ENCODE assay signal across 1 cellular context in the genomic region with DNA sequence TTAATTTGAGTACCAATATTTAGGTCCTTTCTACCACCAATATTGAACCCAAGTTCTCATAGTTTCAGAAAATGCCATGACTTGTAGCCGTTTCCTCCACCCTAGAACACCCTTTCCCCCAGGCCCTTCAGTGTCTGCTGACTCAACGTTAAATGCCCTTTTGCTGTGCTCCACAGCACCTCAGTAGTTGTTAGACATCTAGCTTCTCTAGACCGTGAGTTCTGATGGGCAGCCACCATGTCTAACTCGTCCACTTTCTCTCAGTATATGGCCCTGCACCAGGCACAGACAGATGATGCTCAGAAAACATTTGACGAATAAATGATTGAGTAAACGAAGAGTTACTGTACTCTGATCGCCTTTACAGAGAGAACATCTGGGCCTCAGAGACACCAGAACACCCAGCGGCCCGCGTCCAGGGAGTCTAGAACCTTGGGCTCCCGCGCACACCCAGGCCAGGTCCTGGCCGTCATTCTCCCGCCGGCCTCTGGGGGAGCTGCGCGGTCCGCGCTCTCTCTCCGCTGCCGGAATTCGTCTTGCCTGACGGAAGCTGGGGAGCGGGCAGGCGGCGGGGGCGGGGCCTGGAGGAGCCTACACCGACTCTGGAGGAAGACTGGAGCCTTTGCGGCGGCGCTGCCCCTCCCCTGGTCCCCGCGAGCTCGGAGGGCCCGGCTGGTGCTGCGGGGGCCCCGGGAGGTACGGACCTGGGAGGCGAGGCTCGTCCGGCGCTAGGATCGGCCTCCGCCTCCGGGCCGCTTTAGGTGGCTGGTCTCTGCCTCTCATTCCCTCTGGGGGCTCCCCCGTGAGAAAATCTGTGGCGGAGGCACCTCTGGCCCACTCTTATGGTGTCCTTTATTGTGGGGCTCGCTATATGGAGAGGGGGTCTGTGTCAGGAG.
TF ChIP-seq lines count a peak whose summit lies in the region.

Gene NKIRAS2 (plus strand): TSS at position 582 of the 896 bp plus-strand sequence. CDS start 1,488 bp downstream, outside the sequence.

TF ChIP-seq in K562, 482 proteins besides CTCF, POLR2A, EP300 and RAD21 (continued from another document and continues in another):
- TF ChIP-seq BRD4 (IDR thresholded peaks at IDR 0.05) (no peak), ZNF408 (CRISPR knock-in tag; IDR thresholded peaks at IDR 0.05; ENCODE audit: low read depth) (no peak), ATF7 (IDR thresholded peaks at IDR 0.05) (peak; percentile 72), CBX8 (IDR thresholded peaks at IDR 0.05; ENCODE audit: borderline replicate concordance, extremely low read depth, low read depth, low read length, poor library complexity, severe bottlenecking) (no peak), HMGN3 (IDR thresholded peaks at IDR 0.05; ENCODE audit: borderline replicate concordance, extremely low read depth, insufficient read length, low read depth, low read length) (peak; percentile 94), ZNF184 (CRISPR knock-in tag; IDR thresholded peaks at IDR 0.05) (no peak), MCM3 (IDR thresholded peaks at IDR 0.05) (no peak), SMAD1 (IDR thresholded peaks at IDR 0.05; ENCODE audit: low read depth, low read length, partially characterized antibody) (peak; percentile 48), CTBP1 (IDR thresholded peaks at IDR 0.05; ENCODE audit: borderline replicate concordance) (peak; percentile 60), NEUROD1 (IDR thresholded peaks at IDR 0.05; ENCODE audit: borderline replicate concordance, low read depth, low read length, partially characterized antibody) (peak; percentile 46), E2F8 (IDR thresholded peaks at IDR 0.05; ENCODE audit: low read depth, partially characterized antibody) (peak; percentile 79), SP1 (CRISPR knock-in tag; IDR thresholded peaks at IDR 0.05) (peak; percentile 69), UBTF (IDR thresholded peaks at IDR 0.05; ENCODE audit: borderline replicate concordance in 1 of 2, low read depth in 2 of 2, low read length in 2 of 2) (0 out of 4 replicates have a peak, but pooled peaks of 1 of the 2 experiments have one; percentile 39), ZC3H11A (IDR thresholded peaks at IDR 0.05; ENCODE audit: low read depth, low read length) (peak; percentile 20; the same call in 1 of the 2 replicates), NR4A1 (CRISPR knock-in tag; IDR thresholded peaks at IDR 0.05) (no peak), NR4A1 (tag; IDR thresholded peaks at IDR 0.05) (no peak), JUND (IDR thresholded peaks at IDR 0.05; ENCODE audit: borderline replicate concordance, low read depth, low read length) (peak; percentile 51; the same call in 1 of the 2 replicates), JUND (tag; IDR thresholded peaks at IDR 0.05; ENCODE audit: borderline replicate concordance, low read depth, low read length) (no peak), IRF2 (CRISPR knock-in tag; IDR thresholded peaks at IDR 0.05) (no peak), CEBPG (CRISPR knock-in tag; IDR thresholded peaks at IDR 0.05) (no peak), CEBPG (tag; conservative IDR thresholded peaks at IDR 0.05 in 1 of 2, IDR thresholded peaks at IDR 0.05 in 1 of 2) (no peak), TGIF2 (CRISPR knock-in tag; IDR thresholded peaks at IDR 0.05) (no peak), ASH1L (IDR thresholded peaks at IDR 0.05; ENCODE audit: borderline replicate concordance, low read depth, partially characterized antibody) (no peak), MBD2 (IDR thresholded peaks at IDR 0.05; ENCODE audit: borderline replicate concordance, low read depth) (0 out of 2 replicates have a peak, but pooled peaks have one; percentile 36), ZNF644 (tag; IDR thresholded peaks at IDR 0.05; ENCODE audit: low read depth) (no peak), PKNOX1 (IDR thresholded peaks at IDR 0.05) (peak; percentile 69), PHF20 (IDR thresholded peaks at IDR 0.05; ENCODE audit: partially characterized antibody) (peak; percentile 78), JUN (IDR thresholded peaks at IDR 0.05; ENCODE audit: borderline replicate concordance, low read depth, low read length) (peak; percentile 11; the same call in 1 of the 2 replicates), JUN (CRISPR knock-in tag; IDR thresholded peaks at IDR 0.05; ENCODE audit: borderline replicate concordance) (no peak), TSHZ1 (CRISPR knock-in tag; IDR thresholded peaks at IDR 0.05) (no peak), PHB2 (IDR thresholded peaks at IDR 0.05; ENCODE audit: low read depth) (no peak), BHLHE40 (IDR thresholded peaks at IDR 0.05; ENCODE audit: low read length) (0 out of 2 replicates have a peak, but pooled peaks have one; percentile 21), NONO (IDR thresholded peaks at IDR 0.05; ENCODE audit: low read depth in 2 of 2, low read length in 1 of 2) (peak in 1 of 2 experiments; percentile 55; a peak in 1 of 4 replicates), WHSC1 (IDR thresholded peaks at IDR 0.05; ENCODE audit: low read length) (no peak), GABPB1 (CRISPR knock-in tag; IDR thresholded peaks at IDR 0.05) (peak; percentile 78; the same call in 1 of the 2 replicates), TAF7 (tag; IDR thresholded peaks at IDR 0.05) (0 out of 2 replicates have a peak, but pooled peaks have one; percentile 34), SMC3 (conservative IDR thresholded peaks at IDR 0.05; ENCODE audit: insufficient read depth, low read depth, low read length) (peak; percentile 34; the same call in 1 of the 2 replicates), FOXM1 (IDR thresholded peaks at IDR 0.05; ENCODE audit: low read depth) (peak; percentile 60), FOXM1 (CRISPR knock-in tag; IDR thresholded peaks at IDR 0.05; ENCODE audit: low read depth) (no peak), HNRNPH1 (optimal IDR thresholded peaks at IDR 0.05; ENCODE audit: low read depth, low read length) (no peak), TOE1 (IDR thresholded peaks at IDR 0.05; ENCODE audit: borderline replicate concordance) (peak; percentile 61; the same call in 1 of the 2 replicates), TOE1 (CRISPR knock-in tag; IDR thresholded peaks at IDR 0.05; ENCODE audit: borderline replicate concordance, low read depth) (no peak), E2F3 (CRISPR knock-in tag; IDR thresholded peaks at IDR 0.05) (0 out of 2 replicates have a peak, but pooled peaks have one; percentile 8), RBFOX2 (IDR thresholded peaks at IDR 0.05; ENCODE audit: low read depth, low read length) (peak; percentile 94), E2F5 (CRISPR knock-in tag; IDR thresholded peaks at IDR 0.05) (0 out of 2 replicates have a peak, but pooled peaks have one; percentile 3)
- TF ChIP-seq, protein P1, sequence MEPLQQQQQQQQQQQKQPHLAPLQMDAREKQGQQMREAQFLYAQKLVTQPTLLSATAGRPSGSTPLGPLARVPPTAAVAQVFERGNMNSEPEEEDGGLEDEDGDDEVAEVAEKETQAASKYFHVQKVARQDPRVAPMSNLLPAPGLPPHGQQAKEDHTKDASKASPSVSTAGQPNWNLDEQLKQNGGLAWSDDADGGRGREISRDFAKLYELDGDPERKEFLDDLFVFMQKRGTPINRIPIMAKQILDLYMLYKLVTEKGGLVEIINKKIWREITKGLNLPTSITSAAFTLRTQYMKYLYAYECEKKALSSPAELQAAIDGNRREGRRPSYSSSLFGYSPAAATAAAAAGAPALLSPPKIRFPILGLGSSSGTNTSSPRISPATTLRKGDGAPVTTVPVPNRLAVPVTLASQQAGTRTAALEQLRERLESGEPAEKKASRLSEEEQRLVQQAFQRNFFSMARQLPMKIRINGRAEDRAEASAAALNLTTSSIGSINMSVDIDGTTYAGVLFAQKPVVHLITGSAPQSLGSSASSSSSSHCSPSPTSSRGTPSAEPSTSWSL (CRISPR knock-in tag; IDR thresholded peaks at IDR 0.05; ENCODE audit: borderline replicate concordance) = 0 out of 2 replicates have a peak, but pooled peaks have one; percentile 29
